21 cellular contexts compared by ENCODE assay signal in genomic region chr5:154410786-154411185, GRCh38.
"Had no signal": no experiment of that assay in that cellular context is flagged by ENCODE, and none has a peak within 500 bp of the region (broad histone marks: within the 10 kb centered on the region; RNA-seq: fewer than 3 reads in every experiment).

No MANE protein-coding gene starts in this region.

- ATAC-seq: WTC11 had no signal

- DNase-seq: activated CD4-positive, alpha-beta memory T cell treated with anti-CD3 and anti-CD28 coated beads, Interleukin-2, amount 10 ng/mL, durations not matched to agents 7 days and 5 days; activated CD4-positive, alpha-beta T cell treated with anti-CD3 and anti-CD28 coated beads for 1 hour; activated CD4-positive, alpha-beta T cell treated with anti-CD3 and anti-CD28 coated beads for 4 hours; activated CD4-positive, alpha-beta T cell treated with anti-CD3 and anti-CD28 coated beads, Interleukin-2, amount 10 ng/mL, durations not matched to agents 7 days and 5 days; activated CD4-positive, alpha-beta T cell treated with anti-CD3 and anti-CD28 coated beads, Interleukin-2, amount 50 U/mL, for 4 hours; activated effector memory CD4-positive, alpha-beta T cell treated with anti-CD3 and anti-CD28 coated beads, Interleukin-2, amount 50 U/mL, for 16 hours; activated naive CD4-positive, alpha-beta T cell treated with anti-CD3 and anti-CD28 coated beads, Interleukin-2, amount 10 ng/mL, durations not matched to agents 7 days and 5 days; activated T-cell treated with anti-CD3 and anti-CD28 coated beads, Interleukin-2, amount 50 U/mL, for 1 hour; activated T-cell treated with anti-CD3 and anti-CD28 coated beads, Interleukin-2, amount 50 U/mL, for 48 hours; amniotic stem cell; anterior cingulate cortex; brain microvascular endothelial cell; effector CD8-positive, alpha-beta T cell; foreskin fibroblast; T-helper 2 cell had no signal

- H3K9me3 Mint-ChIP-seq: activated CD4-positive, alpha-beta memory T cell treated with anti-CD3 and anti-CD28 coated beads, Interleukin-2, amount 10 ng/mL, durations not matched to agents 7 days and 5 days; activated CD4-positive, alpha-beta T cell treated with anti-CD3 and anti-CD28 coated beads, Interleukin-2, amount 10 ng/mL, durations not matched to agents 7 days and 5 days; activated naive CD4-positive, alpha-beta T cell treated with anti-CD3 and anti-CD28 coated beads, Interleukin-2, amount 10 ng/mL, durations not matched to agents 7 days and 5 days; activated T-helper 1 cell treated with anti-CD3 and anti-CD28 coated beads, Interleukin-12 subunit alpha, Interleukin-12 subunit beta, Interleukin-2, Interleukin-4 antibody, amounts not matched to agents 30 ng/mL and 10 ng/mL and 1 ng/mL, durations not matched to agents 14 hours and 24 hours and 36 hours; activated T-helper 2 cell treated with anti-CD3 and anti-CD28 coated beads, Interferon-gamma antibody, Interleukin-2, Interleukin-4, amounts not matched to agents 10 μg/mL and 5 μg/mL and 100 μg/mL, durations not matched to agents 14 hours and 24 hours and 36 hours; WTC11 had no signal

- H3K27me3 ChIP-seq: brain microvascular endothelial cell had no signal

- H3K27ac Mint-ChIP-seq: activated CD4-positive, alpha-beta memory T cell treated with anti-CD3 and anti-CD28 coated beads, Interleukin-2, amount 10 ng/mL, durations not matched to agents 7 days and 5 days; activated CD4-positive, alpha-beta T cell treated with anti-CD3 and anti-CD28 coated beads, Interleukin-2, amount 10 ng/mL, durations not matched to agents 7 days and 5 days; activated naive CD4-positive, alpha-beta T cell treated with anti-CD3 and anti-CD28 coated beads, Interleukin-2, amount 10 ng/mL, durations not matched to agents 7 days and 5 days; activated naive CD8-positive, alpha-beta T cell; activated T-helper 1 cell treated with anti-CD3 and anti-CD28 coated beads, Interleukin-12 subunit alpha, Interleukin-12 subunit beta, Interleukin-2, Interleukin-4 antibody, amounts not matched to agents 30 ng/mL and 10 ng/mL and 1 ng/mL, durations not matched to agents 14 hours and 24 hours and 36 hours; activated T-helper 2 cell treated with anti-CD3 and anti-CD28 coated beads, Interferon-gamma antibody, Interleukin-2, Interleukin-4, amounts not matched to agents 10 μg/mL and 5 μg/mL and 100 μg/mL, durations not matched to agents 14 hours and 24 hours and 36 hours; WTC11 had no signal

- H3K4me3 Mint-ChIP-seq: activated CD4-positive, alpha-beta memory T cell treated with anti-CD3 and anti-CD28 coated beads, Interleukin-2, amount 10 ng/mL, durations not matched to agents 7 days and 5 days; activated CD4-positive, alpha-beta T cell treated with anti-CD3 and anti-CD28 coated beads, Interleukin-2, amount 10 ng/mL, durations not matched to agents 7 days and 5 days; activated naive CD4-positive, alpha-beta T cell treated with anti-CD3 and anti-CD28 coated beads, Interleukin-2, amount 10 ng/mL, durations not matched to agents 7 days and 5 days; activated naive CD8-positive, alpha-beta T cell; activated T-helper 1 cell treated with anti-CD3 and anti-CD28 coated beads, Interleukin-12 subunit alpha, Interleukin-12 subunit beta, Interleukin-2, Interleukin-4 antibody, amounts not matched to agents 30 ng/mL and 10 ng/mL and 1 ng/mL, durations not matched to agents 14 hours and 24 hours and 36 hours; WTC11 had no signal

- H3K4me1 Mint-ChIP-seq: activated CD4-positive, alpha-beta memory T cell treated with anti-CD3 and anti-CD28 coated beads, Interleukin-2, amount 10 ng/mL, durations not matched to agents 7 days and 5 days; activated CD4-positive, alpha-beta T cell treated with anti-CD3 and anti-CD28 coated beads, Interleukin-2, amount 10 ng/mL, durations not matched to agents 7 days and 5 days; activated naive CD4-positive, alpha-beta T cell treated with anti-CD3 and anti-CD28 coated beads, Interleukin-2, amount 10 ng/mL, durations not matched to agents 7 days and 5 days; WTC11 had no signal

- H3K27ac ChIP-seq: brain microvascular endothelial cell, epithelial cell of prostate, VCaP had no signal

- H3K27me3 Mint-ChIP-seq: activated CD4-positive, alpha-beta memory T cell treated with anti-CD3 and anti-CD28 coated beads, Interleukin-2, amount 10 ng/mL, durations not matched to agents 7 days and 5 days; activated CD4-positive, alpha-beta T cell treated with anti-CD3 and anti-CD28 coated beads, Interleukin-2, amount 10 ng/mL, durations not matched to agents 7 days and 5 days; activated naive CD4-positive, alpha-beta T cell treated with anti-CD3 and anti-CD28 coated beads, Interleukin-2, amount 10 ng/mL, durations not matched to agents 7 days and 5 days; activated naive CD8-positive, alpha-beta T cell had no signal
